In the genomic region with DNA sequence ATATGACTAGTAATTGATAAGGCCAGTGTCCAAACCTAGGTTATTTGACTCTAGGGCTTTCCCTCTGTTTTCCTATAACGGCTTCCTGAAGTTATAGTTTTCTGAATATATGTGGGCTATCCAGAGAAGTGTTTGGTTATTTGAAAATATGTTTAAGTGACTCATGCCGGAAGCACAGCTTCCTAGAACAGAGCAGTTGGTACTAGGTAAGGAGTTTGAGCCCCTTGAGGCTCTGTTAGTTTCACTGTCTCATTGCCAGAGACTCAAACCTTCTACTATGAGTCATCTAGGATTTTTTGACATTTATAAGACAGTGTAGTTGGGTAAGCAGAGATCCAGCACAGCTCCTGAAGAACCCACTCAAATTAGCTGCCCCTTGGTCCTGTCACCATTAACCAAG, we compare ENCODE assay signal across 1 cellular context.
TF ChIP-seq lines count a peak whose summit lies in the region.

No MANE protein-coding gene starts in this region.

TF ChIP-seq in IMR-90, 13 proteins besides CTCF, POLR2A, EP300 and RAD21 (continued from another document):
- TF ChIP-seq ELK1 (IDR thresholded peaks at IDR 0.05; ENCODE audit: borderline replicate concordance, low read depth, low read length) (no peak), SMC3 (IDR thresholded peaks at IDR 0.05; ENCODE audit: low read depth, low read length) (no peak)
TF ChIP-seq in IMR-90: peak in this region for 0.
